27 cellular contexts compared by ENCODE assay signal in genomic region chr2:169472249-169472648, GRCh38.
"Had no signal": no experiment of that assay in that cellular context is flagged by ENCODE, and none has a peak within 500 bp of the region (broad histone marks: within the 10 kb centered on the region; RNA-seq: fewer than 3 reads in every experiment).

No MANE protein-coding gene starts in this region.

- H3K9ac ChIP-seq: neural progenitor cell, parathyroid adenoma had no signal

- H3K9me3 ChIP-seq: ovary, psoas muscle, right lobe of liver, sigmoid colon, stomach, thoracic aorta, thyroid gland, tibial nerve, upper lobe of left lung, vagina had no signal

- H3K36me3 ChIP-seq: neural progenitor cell, ovary, right lobe of liver, sigmoid colon, stomach, thoracic aorta, thyroid gland, tibial nerve, upper lobe of left lung, vagina had no signal

- H3K4me2 ChIP-seq: neural progenitor cell had no signal

- H3K4me3 Mint-ChIP-seq: nephron; neural progenitor cell; stimulated activated effector memory CD8-positive, alpha-beta T cell treated with anti-CD3 and anti-CD28 coated beads, Interleukin-12 subunit alpha, Interleukin-12 subunit beta, amount 100 ng/mL, for 72 hours; stimulated activated naive B cell treated with anti-CD40 and anti-IgM and Interleukin-4, amounts not matched to agents 10 μg/mL and 1 μg/mL and 100 μg/mL, for 72 hours; stimulated activated naive CD8-positive, alpha-beta T cell treated with anti-CD3 and anti-CD28 coated beads, Interleukin-15, Interleukin-2, amounts not matched to agents 100 ng/mL and 50 ng/mL, for 24 hours had no signal

- H3K27me3 Mint-ChIP-seq: progenitor cell of endocrine pancreas; stimulated activated naive B cell treated with anti-CD40 and anti-IgM and Interleukin-4, amounts not matched to agents 10 μg/mL and 1 μg/mL and 100 μg/mL, for 72 hours; stimulated activated naive CD8-positive, alpha-beta T cell treated with anti-CD3 and anti-CD28 coated beads, Interleukin-15, Interleukin-2, amounts not matched to agents 100 ng/mL and 50 ng/mL, for 24 hours had no signal

- H3K27ac ChIP-seq: neural progenitor cell, ovary, parathyroid adenoma, psoas muscle, right lobe of liver, sigmoid colon, stomach, thoracic aorta, thyroid gland, tibial nerve, upper lobe of left lung, vagina had no signal

- H3K36me3 Mint-ChIP-seq: neural progenitor cell; stimulated activated effector memory CD8-positive, alpha-beta T cell treated with anti-CD3 and anti-CD28 coated beads, Interleukin-12 subunit alpha, Interleukin-12 subunit beta, amount 100 ng/mL, for 72 hours; stimulated activated naive B cell treated with anti-CD40 and anti-IgM and Interleukin-4, amounts not matched to agents 10 μg/mL and 1 μg/mL and 100 μg/mL, for 72 hours had no signal

- H3K27me3 ChIP-seq: neural progenitor cell, ovary, right lobe of liver, sigmoid colon, stomach, thyroid gland, tibial nerve, upper lobe of left lung, vagina had no signal

- H3K4me1 Mint-ChIP-seq: nephron; neural progenitor cell; stimulated activated effector memory CD8-positive, alpha-beta T cell treated with anti-CD3 and anti-CD28 coated beads, Interleukin-12 subunit alpha, Interleukin-12 subunit beta, amount 100 ng/mL, for 72 hours; stimulated activated naive B cell treated with anti-CD40 and anti-IgM and Interleukin-4, amounts not matched to agents 10 μg/mL and 1 μg/mL and 100 μg/mL, for 72 hours had no signal

- H3K4me1 ChIP-seq: neural progenitor cell, parathyroid adenoma, psoas muscle, right lobe of liver, sigmoid colon, stomach, thyroid gland, tibial nerve, upper lobe of left lung, vagina had no signal

- H3K27ac Mint-ChIP-seq: nephron; neural progenitor cell; progenitor cell of endocrine pancreas; stimulated activated effector memory CD8-positive, alpha-beta T cell treated with anti-CD3 and anti-CD28 coated beads, Interleukin-12 subunit alpha, Interleukin-12 subunit beta, amount 100 ng/mL, for 72 hours; stimulated activated naive B cell treated with anti-CD40 and anti-IgM and Interleukin-4, amounts not matched to agents 10 μg/mL and 1 μg/mL and 100 μg/mL, for 72 hours; stimulated activated naive CD8-positive, alpha-beta T cell treated with anti-CD3 and anti-CD28 coated beads, Interleukin-15, Interleukin-2, amounts not matched to agents 100 ng/mL and 50 ng/mL, for 24 hours had no signal

- ATAC-seq: psoas muscle; right cardiac atrium; right lobe of liver; stimulated activated effector memory CD8-positive, alpha-beta T cell treated with anti-CD3 and anti-CD28 coated beads, Interleukin-12 subunit alpha, Interleukin-12 subunit beta, amount 100 ng/mL, for 72 hours; stimulated activated naive B cell treated with anti-CD40 and anti-IgM and Interleukin-4, amounts not matched to agents 10 μg/mL and 1 μg/mL and 100 μg/mL, for 72 hours had no signal

- H3K79me2 ChIP-seq: parathyroid adenoma had no signal

- H2AFZ ChIP-seq: neural progenitor cell, parathyroid adenoma had no signal

- H3K4me3 ChIP-seq: neural progenitor cell, ovary, psoas muscle, right lobe of liver, sigmoid colon, stomach, thoracic aorta, thyroid gland, tibial nerve, upper lobe of left lung, vagina had no signal

- DNase-seq: occipital lobe; ovary; posterior cingulate gyrus; psoas muscle; right cardiac atrium; right lobe of liver; sigmoid colon; small intestine; stimulated activated CD4-positive, alpha-beta T cell treated with anti-CD3 and anti-CD28 coated beads, Interleukin-15, amount 100 ng/mL, for 24 hours; stimulated activated CD4-positive, alpha-beta T cell treated with anti-CD3 and anti-CD28 coated beads, Interleukin-2, amount 100 ng/mL, for 24 hours; stimulated activated CD4-positive, alpha-beta T cell treated with anti-CD3 and anti-CD28 coated beads, Interleukin-2, amount 100 ng/mL, for 48 hours; stimulated activated CD4-positive, alpha-beta T cell treated with anti-CD3 and anti-CD28 coated beads, Interleukin-4, amount 100 ng/mL, for 24 hours; stimulated activated naive B cell treated with anti-CD40 and anti-IgM and Interleukin-4, amounts not matched to agents 10 μg/mL and 1 μg/mL and 100 μg/mL, for 72 hours; stimulated activated naive CD4-positive, alpha-beta T cell treated with Interleukin-2 at 50 U/mL for 16 hours; stomach; thyroid gland; trophoblast cell had no signal

- H3K9me3 Mint-ChIP-seq: nephron; neural progenitor cell; stimulated activated effector memory CD8-positive, alpha-beta T cell treated with anti-CD3 and anti-CD28 coated beads, Interleukin-12 subunit alpha, Interleukin-12 subunit beta, amount 100 ng/mL, for 72 hours; stimulated activated naive B cell treated with anti-CD40 and anti-IgM and Interleukin-4, amounts not matched to agents 10 μg/mL and 1 μg/mL and 100 μg/mL, for 72 hours; stimulated activated naive CD8-positive, alpha-beta T cell treated with anti-CD3 and anti-CD28 coated beads, Interleukin-15, Interleukin-2, amounts not matched to agents 100 ng/mL and 50 ng/mL, for 24 hours had no signal
